ENCODE assay signal across 1 cellular context in the genomic region with DNA sequence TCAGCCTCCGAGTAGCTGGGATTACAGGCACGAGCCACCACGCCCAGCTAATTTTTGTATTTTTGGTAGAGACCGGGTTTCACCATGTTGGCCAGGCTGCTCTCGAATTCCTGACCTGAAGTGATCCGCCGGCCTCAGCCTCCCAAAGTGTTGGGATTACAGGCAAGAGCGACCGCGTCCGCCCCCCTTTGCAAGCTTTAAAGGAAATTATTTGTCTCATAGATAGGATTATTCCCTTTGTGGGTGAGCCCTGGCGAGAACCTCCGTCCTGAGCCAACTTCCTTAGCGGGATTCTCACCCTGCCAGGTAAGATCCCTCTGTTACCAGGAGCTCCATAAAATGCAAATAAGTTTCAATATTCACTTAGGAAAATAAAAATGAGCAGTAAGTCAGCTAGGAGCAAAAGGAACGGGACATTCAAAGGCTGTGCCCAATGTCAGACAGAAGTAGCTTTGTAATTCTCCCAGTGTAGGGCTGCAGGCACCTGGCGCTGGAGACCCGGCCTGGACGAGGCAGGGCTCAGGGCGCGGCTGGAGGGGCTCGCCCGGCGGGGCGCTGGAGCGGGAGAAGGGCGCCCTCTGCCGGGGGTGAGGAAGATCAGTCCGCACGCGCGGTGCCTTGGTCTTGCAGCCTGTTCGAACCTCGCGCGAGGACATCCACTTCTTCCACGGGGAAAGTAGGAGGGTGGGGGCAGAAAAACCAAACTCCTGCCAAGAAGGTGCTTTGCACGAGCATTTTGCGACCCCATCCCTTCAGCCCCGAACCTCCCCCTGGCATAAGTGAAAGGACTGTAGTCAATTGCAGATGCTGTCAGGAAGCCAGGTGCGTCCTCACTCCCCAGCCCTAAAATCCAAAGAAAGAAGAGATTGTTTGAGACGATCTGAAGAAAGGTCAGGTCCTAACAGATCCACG.
TF ChIP-seq lines count a peak whose summit lies in the region.

No MANE protein-coding gene starts in this region.

TF ChIP-seq in HepG2, 621 proteins besides CTCF, POLR2A, EP300 and RAD21 (continued from another document and continues in another):
- TF ChIP-seq SIX1 (CRISPR knock-in tag; IDR thresholded peaks at IDR 0.05; ENCODE audit: borderline replicate concordance) (no peak), SMC3 (IDR thresholded peaks at IDR 0.05; ENCODE audit: low read length) (no peak), POLR2AphosphoS2 (IDR thresholded peaks at IDR 0.05; ENCODE audit: low read depth, low read length) (no peak), ZNF383 (CRISPR knock-in tag; IDR thresholded peaks at IDR 0.05; ENCODE audit: borderline replicate concordance) (no peak), ZFP41 (CRISPR knock-in tag; IDR thresholded peaks at IDR 0.05; ENCODE audit: borderline replicate concordance) (no peak), FOXO1 (CRISPR knock-in tag; IDR thresholded peaks at IDR 0.05) (no peak), MBNL3 (CRISPR knock-in tag; conservative IDR thresholded peaks at IDR 0.05) (no peak), IKZF4 (CRISPR knock-in tag; IDR thresholded peaks at IDR 0.05; ENCODE audit: borderline replicate concordance, low read depth, not compliant biosample characterization) (peak; percentile 61), FOXK2 (IDR thresholded peaks at IDR 0.05) (no peak), SNAI1 (CRISPR knock-in tag; IDR thresholded peaks at IDR 0.05; ENCODE audit: borderline replicate concordance) (no peak), ZMYM3 (CRISPR knock-in tag; IDR thresholded peaks at IDR 0.05) (no peak), SATB2 (CRISPR knock-in tag; IDR thresholded peaks at IDR 0.05) (no peak), ZNF598 (CRISPR knock-in tag; IDR thresholded peaks at IDR 0.05; ENCODE audit: borderline replicate concordance) (peak; percentile 74), MXD4 (CRISPR knock-in tag; IDR thresholded peaks at IDR 0.05) (no peak), ZSCAN31 (CRISPR knock-in tag; IDR thresholded peaks at IDR 0.05; ENCODE audit: low read depth) (peak; percentile 27; the same call in 1 of the 2 replicates), ZBTB42 (CRISPR knock-in tag; IDR thresholded peaks at IDR 0.05) (no peak), FOSL1 (CRISPR knock-in tag; IDR thresholded peaks at IDR 0.05; ENCODE audit: borderline replicate concordance) (no peak), ZFP36L2 (CRISPR knock-in tag; IDR thresholded peaks at IDR 0.05) (no peak), ZNF850 (CRISPR knock-in tag; conservative IDR thresholded peaks at IDR 0.05) (no peak), ZNF788 (CRISPR knock-in tag; IDR thresholded peaks at IDR 0.05; ENCODE audit: borderline replicate concordance) (no peak), SOX5 (CRISPR knock-in tag; IDR thresholded peaks at IDR 0.05; ENCODE audit: borderline replicate concordance) (no peak), SMAD3 (CRISPR knock-in tag; IDR thresholded peaks at IDR 0.05) (no peak), MIXL1 (CRISPR knock-in tag; IDR thresholded peaks at IDR 0.05) (no peak), ZSCAN22 (CRISPR knock-in tag; IDR thresholded peaks at IDR 0.05) (no peak), SRY (CRISPR knock-in tag; IDR thresholded peaks at IDR 0.05) (no peak), HMG20B (CRISPR knock-in tag; conservative IDR thresholded peaks at IDR 0.05) (no peak), ZNF790 (CRISPR knock-in tag; IDR thresholded peaks at IDR 0.05; ENCODE audit: borderline replicate concordance) (no peak), MIER2 (CRISPR knock-in tag; IDR thresholded peaks at IDR 0.05) (no peak), NFRKB (IDR thresholded peaks at IDR 0.05) (no peak), ZNF207 (IDR thresholded peaks at IDR 0.05; ENCODE audit: borderline replicate concordance) (no peak), ADNP (CRISPR knock-in tag; IDR thresholded peaks at IDR 0.05) (no peak), MYC (CRISPR knock-in tag; IDR thresholded peaks at IDR 0.05; ENCODE audit: borderline replicate concordance) (peak; percentile 47; the same call in 1 of the 2 replicates), JUN (CRISPR knock-in tag; IDR thresholded peaks at IDR 0.05) (no peak), ZNF343 (CRISPR knock-in tag; IDR thresholded peaks at IDR 0.05) (no peak), ATF1 (CRISPR knock-in tag; IDR thresholded peaks at IDR 0.05) (no peak)
- TF ChIP-seq, protein P1, sequence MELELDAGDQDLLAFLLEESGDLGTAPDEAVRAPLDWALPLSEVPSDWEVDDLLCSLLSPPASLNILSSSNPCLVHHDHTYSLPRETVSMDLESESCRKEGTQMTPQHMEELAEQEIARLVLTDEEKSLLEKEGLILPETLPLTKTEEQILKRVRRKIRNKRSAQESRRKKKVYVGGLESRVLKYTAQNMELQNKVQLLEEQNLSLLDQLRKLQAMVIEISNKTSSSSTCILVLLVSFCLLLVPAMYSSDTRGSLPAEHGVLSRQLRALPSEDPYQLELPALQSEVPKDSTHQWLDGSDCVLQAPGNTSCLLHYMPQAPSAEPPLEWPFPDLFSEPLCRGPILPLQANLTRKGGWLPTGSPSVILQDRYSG (CRISPR knock-in tag; IDR thresholded peaks at IDR 0.05) = no peak
- TF ChIP-seq, protein P2, sequence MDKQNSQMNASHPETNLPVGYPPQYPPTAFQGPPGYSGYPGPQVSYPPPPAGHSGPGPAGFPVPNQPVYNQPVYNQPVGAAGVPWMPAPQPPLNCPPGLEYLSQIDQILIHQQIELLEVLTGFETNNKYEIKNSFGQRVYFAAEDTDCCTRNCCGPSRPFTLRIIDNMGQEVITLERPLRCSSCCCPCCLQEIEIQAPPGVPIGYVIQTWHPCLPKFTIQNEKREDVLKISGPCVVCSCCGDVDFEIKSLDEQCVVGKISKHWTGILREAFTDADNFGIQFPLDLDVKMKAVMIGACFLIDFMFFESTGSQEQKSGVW (CRISPR knock-in tag; IDR thresholded peaks at IDR 0.05; ENCODE audit: borderline replicate concordance) = no peak
- TF ChIP-seq, protein P3, sequence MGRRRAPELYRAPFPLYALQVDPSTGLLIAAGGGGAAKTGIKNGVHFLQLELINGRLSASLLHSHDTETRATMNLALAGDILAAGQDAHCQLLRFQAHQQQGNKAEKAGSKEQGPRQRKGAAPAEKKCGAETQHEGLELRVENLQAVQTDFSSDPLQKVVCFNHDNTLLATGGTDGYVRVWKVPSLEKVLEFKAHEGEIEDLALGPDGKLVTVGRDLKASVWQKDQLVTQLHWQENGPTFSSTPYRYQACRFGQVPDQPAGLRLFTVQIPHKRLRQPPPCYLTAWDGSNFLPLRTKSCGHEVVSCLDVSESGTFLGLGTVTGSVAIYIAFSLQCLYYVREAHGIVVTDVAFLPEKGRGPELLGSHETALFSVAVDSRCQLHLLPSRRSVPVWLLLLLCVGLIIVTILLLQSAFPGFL (CRISPR knock-in tag; IDR thresholded peaks at IDR 0.05) = no peak
- TF ChIP-seq, protein P4, sequence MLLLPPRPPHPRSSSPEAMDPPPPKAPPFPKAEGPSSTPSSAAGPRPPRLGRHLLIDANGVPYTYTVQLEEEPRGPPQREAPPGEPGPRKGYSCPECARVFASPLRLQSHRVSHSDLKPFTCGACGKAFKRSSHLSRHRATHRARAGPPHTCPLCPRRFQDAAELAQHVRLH (CRISPR knock-in tag; IDR thresholded peaks at IDR 0.05; ENCODE audit: borderline replicate concordance, low read depth) = no peak
- TF ChIP-seq, protein P5, sequence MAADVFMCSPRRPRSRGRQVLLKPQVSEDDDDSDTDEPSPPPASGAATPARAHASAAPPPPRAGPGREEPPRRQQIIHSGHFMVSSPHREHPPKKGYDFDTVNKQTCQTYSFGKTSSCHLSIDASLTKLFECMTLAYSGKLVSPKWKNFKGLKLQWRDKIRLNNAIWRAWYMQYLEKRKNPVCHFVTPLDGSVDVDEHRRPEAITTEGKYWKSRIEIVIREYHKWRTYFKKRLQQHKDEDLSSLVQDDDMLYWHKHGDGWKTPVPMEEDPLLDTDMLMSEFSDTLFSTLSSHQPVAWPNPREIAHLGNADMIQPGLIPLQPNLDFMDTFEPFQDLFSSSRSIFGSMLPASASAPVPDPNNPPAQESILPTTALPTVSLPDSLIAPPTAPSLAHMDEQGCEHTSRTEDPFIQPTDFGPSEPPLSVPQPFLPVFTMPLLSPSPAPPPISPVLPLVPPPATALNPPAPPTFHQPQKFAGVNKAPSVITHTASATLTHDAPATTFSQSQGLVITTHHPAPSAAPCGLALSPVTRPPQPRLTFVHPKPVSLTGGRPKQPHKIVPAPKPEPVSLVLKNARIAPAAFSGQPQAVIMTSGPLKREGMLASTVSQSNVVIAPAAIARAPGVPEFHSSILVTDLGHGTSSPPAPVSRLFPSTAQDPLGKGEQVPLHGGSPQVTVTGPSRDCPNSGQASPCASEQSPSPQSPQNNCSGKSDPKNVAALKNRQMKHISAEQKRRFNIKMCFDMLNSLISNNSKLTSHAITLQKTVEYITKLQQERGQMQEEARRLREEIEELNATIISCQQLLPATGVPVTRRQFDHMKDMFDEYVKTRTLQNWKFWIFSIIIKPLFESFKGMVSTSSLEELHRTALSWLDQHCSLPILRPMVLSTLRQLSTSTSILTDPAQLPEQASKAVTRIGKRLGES (CRISPR knock-in tag; IDR thresholded peaks at IDR 0.05; ENCODE audit: borderline replicate concordance) = no peak
- TF ChIP-seq, protein P6, sequence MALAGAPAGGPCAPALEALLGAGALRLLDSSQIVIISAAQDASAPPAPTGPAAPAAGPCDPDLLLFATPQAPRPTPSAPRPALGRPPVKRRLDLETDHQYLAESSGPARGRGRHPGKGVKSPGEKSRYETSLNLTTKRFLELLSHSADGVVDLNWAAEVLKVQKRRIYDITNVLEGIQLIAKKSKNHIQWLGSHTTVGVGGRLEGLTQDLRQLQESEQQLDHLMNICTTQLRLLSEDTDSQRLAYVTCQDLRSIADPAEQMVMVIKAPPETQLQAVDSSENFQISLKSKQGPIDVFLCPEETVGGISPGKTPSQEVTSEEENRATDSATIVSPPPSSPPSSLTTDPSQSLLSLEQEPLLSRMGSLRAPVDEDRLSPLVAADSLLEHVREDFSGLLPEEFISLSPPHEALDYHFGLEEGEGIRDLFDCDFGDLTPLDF (CRISPR knock-in tag; IDR thresholded peaks at IDR 0.05) = no peak
- TF ChIP-seq, protein P7, sequence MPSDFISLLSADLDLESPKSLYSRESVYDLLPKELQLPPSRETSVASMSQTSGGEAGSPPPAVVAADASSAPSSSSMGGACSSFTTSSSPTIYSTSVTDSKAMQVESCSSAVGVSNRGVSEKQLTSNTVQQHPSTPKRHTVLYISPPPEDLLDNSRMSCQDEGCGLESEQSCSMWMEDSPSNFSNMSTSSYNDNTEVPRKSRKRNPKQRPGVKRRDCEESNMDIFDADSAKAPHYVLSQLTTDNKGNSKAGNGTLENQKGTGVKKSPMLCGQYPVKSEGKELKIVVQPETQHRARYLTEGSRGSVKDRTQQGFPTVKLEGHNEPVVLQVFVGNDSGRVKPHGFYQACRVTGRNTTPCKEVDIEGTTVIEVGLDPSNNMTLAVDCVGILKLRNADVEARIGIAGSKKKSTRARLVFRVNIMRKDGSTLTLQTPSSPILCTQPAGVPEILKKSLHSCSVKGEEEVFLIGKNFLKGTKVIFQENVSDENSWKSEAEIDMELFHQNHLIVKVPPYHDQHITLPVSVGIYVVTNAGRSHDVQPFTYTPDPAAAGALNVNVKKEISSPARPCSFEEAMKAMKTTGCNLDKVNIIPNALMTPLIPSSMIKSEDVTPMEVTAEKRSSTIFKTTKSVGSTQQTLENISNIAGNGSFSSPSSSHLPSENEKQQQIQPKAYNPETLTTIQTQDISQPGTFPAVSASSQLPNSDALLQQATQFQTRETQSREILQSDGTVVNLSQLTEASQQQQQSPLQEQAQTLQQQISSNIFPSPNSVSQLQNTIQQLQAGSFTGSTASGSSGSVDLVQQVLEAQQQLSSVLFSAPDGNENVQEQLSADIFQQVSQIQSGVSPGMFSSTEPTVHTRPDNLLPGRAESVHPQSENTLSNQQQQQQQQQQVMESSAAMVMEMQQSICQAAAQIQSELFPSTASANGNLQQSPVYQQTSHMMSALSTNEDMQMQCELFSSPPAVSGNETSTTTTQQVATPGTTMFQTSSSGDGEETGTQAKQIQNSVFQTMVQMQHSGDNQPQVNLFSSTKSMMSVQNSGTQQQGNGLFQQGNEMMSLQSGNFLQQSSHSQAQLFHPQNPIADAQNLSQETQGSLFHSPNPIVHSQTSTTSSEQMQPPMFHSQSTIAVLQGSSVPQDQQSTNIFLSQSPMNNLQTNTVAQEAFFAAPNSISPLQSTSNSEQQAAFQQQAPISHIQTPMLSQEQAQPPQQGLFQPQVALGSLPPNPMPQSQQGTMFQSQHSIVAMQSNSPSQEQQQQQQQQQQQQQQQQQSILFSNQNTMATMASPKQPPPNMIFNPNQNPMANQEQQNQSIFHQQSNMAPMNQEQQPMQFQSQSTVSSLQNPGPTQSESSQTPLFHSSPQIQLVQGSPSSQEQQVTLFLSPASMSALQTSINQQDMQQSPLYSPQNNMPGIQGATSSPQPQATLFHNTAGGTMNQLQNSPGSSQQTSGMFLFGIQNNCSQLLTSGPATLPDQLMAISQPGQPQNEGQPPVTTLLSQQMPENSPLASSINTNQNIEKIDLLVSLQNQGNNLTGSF (CRISPR knock-in tag; IDR thresholded peaks at IDR 0.05) = no peak
- TF ChIP-seq, protein P8, sequence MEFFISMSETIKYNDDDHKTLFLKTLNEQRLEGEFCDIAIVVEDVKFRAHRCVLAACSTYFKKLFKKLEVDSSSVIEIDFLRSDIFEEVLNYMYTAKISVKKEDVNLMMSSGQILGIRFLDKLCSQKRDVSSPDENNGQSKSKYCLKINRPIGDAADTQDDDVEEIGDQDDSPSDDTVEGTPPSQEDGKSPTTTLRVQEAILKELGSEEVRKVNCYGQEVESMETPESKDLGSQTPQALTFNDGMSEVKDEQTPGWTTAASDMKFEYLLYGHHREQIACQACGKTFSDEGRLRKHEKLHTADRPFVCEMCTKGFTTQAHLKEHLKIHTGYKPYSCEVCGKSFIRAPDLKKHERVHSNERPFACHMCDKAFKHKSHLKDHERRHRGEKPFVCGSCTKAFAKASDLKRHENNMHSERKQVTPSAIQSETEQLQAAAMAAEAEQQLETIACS (CRISPR knock-in tag; IDR thresholded peaks at IDR 0.05) = no peak
- TF ChIP-seq, protein P9, sequence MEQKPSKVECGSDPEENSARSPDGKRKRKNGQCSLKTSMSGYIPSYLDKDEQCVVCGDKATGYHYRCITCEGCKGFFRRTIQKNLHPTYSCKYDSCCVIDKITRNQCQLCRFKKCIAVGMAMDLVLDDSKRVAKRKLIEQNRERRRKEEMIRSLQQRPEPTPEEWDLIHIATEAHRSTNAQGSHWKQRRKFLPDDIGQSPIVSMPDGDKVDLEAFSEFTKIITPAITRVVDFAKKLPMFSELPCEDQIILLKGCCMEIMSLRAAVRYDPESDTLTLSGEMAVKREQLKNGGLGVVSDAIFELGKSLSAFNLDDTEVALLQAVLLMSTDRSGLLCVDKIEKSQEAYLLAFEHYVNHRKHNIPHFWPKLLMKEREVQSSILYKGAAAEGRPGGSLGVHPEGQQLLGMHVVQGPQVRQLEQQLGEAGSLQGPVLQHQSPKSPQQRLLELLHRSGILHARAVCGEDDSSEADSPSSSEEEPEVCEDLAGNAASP (CRISPR knock-in tag; IDR thresholded peaks at IDR 0.05; ENCODE audit: borderline replicate concordance) = no peak
